8 cellular contexts compared by ENCODE assay signal in the genomic region with DNA sequence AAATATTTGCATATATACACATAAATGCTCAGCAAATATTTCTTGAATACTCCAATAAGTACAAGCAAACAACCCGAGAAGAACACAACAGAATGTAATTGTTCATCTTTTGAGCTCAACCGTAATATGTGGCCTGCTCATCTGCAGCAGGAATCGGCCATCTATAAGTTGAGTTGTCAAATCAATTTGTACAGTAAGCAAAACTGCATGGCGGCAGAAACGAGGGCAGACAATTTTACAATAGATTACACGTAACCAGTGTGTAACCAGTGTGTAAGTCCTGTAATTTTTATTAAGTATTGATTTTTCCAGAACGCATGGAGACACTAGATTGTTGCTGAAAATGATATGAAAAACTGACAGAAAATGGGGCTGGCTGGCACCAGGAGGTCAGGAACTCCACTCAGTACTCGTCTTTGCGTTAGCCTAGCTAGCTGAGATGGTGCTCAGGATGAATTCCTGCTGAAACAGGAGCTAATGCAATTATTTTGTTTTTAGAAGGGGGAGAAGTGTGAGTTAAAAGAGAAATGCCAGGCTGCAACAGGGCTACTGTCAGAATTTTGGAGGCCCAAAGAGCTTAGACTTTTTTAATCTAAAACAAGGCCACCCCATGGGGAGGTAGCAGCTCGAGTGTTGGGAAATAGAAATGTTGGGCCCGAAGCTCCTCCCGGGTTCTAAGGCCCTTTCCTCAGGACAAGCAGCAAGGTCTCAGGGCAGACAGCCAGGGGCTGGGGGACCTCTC. TPM values are rescaled to one million over a fixed set of nuclear protein-coding genes. Genes with fewer than 3 reads are reported as not detected.
A peak's percentile ranks its signal among the peaks of the same experiment; 100 is the strongest.
DNase-seq lines count a peak whose midpoint lies in the region; ATAC-seq, FAIRE-seq and TF ChIP-seq lines count a peak whose summit lies in the region.

No MANE protein-coding gene starts in this region.

- no peak for FAIRE-seq in bronchial epithelial cell (lab: Jason Lieb, UNC)

- ATAC-seq in GM18498 (IDR thresholded peaks at IDR 0.05; ENCODE audit: unreplicated experiment) (peak; percentile 7), HG03439 (IDR thresholded peaks at IDR 0.05; ENCODE audit: unreplicated experiment) (no peak), HG03432 (IDR thresholded peaks at IDR 0.05; ENCODE audit: unreplicated experiment) (no peak), GM19463 (IDR thresholded peaks at IDR 0.05; ENCODE audit: unreplicated experiment) (no peak)
- ATAC-seq in activated CD4-positive, alpha-beta T cell treated with anti-CD3 and anti-CD28 coated beads for 36 hours: no peak

- peaks cover 25% of the 10 kb centered on the region for H3K4me1 Mint-ChIP-seq in activated CD4-positive, alpha-beta T cell treated with anti-CD3 and anti-CD28 coated beads for 36 hours

- H3K36me3 Mint-ChIP-seq in activated CD4-positive, alpha-beta T cell treated with anti-CD3 and anti-CD28 coated beads for 36 hours (ENCODE audit: low read depth): peaks cover 18% of the 10 kb centered on the region

- H3K4me3 ChIP-seq in bronchial epithelial cell (ENCODE audit: low read depth, low read length): peak overlapping the region; percentile 74
- peak overlapping the region; percentile 63 for H3K4me3 ChIP-seq in mesodermal cell (ENCODE audit: extremely low read depth, insufficient read depth, low read length, poor library complexity, severe bottlenecking)

- peak overlapping the region; percentile 97 for H3K27ac ChIP-seq in mesodermal cell (ENCODE audit: low read depth, low read length, severe bottlenecking)

- no peaks in the 10 kb centered on the region for H3K9me3 ChIP-seq in mesodermal cell (ENCODE audit: control insufficient read depth, low read length)

- H3K27me3 ChIP-seq in bronchial epithelial cell (ENCODE audit: control insufficient read depth, insufficient read depth, low read length): no peaks in the 10 kb centered on the region

- whole genome bisulfite sequencing in mesodermal cell (ENCODE audit: insufficient coverage in 2 of 2), 2 experiments: 29 to 43% methylated on average over 10 to 12 of the region's 12 CpGs

- H3K9me3 Mint-ChIP-seq in activated CD4-positive, alpha-beta T cell treated with anti-CD3 and anti-CD28 coated beads for 36 hours (ENCODE audit: low read depth): peaks cover 4% of the 10 kb centered on the region

- no peak overlapping the region for H3K4me3 Mint-ChIP-seq in activated CD4-positive, alpha-beta T cell treated with anti-CD3 and anti-CD28 coated beads for 36 hours

- DNase-seq in HPDE6-E6E7 (ENCODE audit: extremely low spot score) (peak; percentile 13), bronchial epithelial cell (ENCODE audit: low read depth) (peak; percentile 20)
- DNase-seq in activated CD4-positive, alpha-beta T cell treated with anti-CD3 and anti-CD28 coated beads for 36 hours: no peak

- H3K27me3 Mint-ChIP-seq in activated CD4-positive, alpha-beta T cell treated with anti-CD3 and anti-CD28 coated beads for 36 hours: no peaks in the 10 kb centered on the region

- POLR2A ChIA-PET in activated CD4-positive, alpha-beta T cell treated with anti-CD3 and anti-CD28 coated beads for 36 hours (lab: Charles Lee): interaction anchor here (1.4 kb wide), 1 partner anchor 11 kb away, joined by 7 read pairs; no protein-coding TSS in a partner anchor

- H3K36me3 ChIP-seq in bronchial epithelial cell (ENCODE audit: control insufficient read depth, insufficient read depth, low read length): no peaks in the 10 kb centered on the region
- peaks cover 23% of the 10 kb centered on the region for H3K36me3 ChIP-seq in mesodermal cell (ENCODE audit: control insufficient read depth, insufficient read depth, low read length)

- no peak for TF ChIP-seq CTCF in bronchial epithelial cell (IDR thresholded peaks at IDR 0.05; ENCODE audit: insufficient read depth, low read length, severe bottlenecking)

- H3K27ac Mint-ChIP-seq in activated CD4-positive, alpha-beta T cell treated with anti-CD3 and anti-CD28 coated beads for 36 hours: no peak overlapping the region

- peaks cover 13% of the 10 kb centered on the region for H3K4me1 ChIP-seq in mesodermal cell (ENCODE audit: control insufficient read depth, insufficient read depth, low read length, poor library complexity, severe bottlenecking)

- CTCF ChIA-PET in activated CD4-positive, alpha-beta T cell treated with anti-CD3 and anti-CD28 coated beads for 36 hours (lab: Charles Lee): interaction anchor here (0.6 to 2.4 kb wide), 7 partner anchors 12 to 385 kb away, joined by 3 to 8 read pairs (median 5); no protein-coding TSS in a partner anchor

- intact Hi-C loops in activated CD4-positive, alpha-beta T cell treated with anti-CD3 and anti-CD28 coated beads for 36 hours (cut with DNase I, micrococcal nuclease): loop anchor here (1.0 to 5.0 kb wide), 7 partner anchors 80 to 997 kb away; partner anchors contain the start of genes MCIDAS (in 2 of the 2), ARL15 (in 1 of the 2), IL6ST (in 1 of the 2) and SLC38A9 (in 1 of the 2)

RNA-seq across cellular contexts. Expression of gene DHX29, which starts 0.7 kb away (rescaled TPM):
- 16.3 and 18.8 TPM in 2 replicates for total RNA-seq in bronchial epithelial cell
- 18.0 TPM for polyA plus RNA-seq in mesodermal cell (2013, experiment 1 of 2)
- polyA plus RNA-seq in mesodermal cell (2013, experiment 2 of 2): 20.6 TPM
- 10 to 100 TPM; 12.1 to 12.9 TPM for total RNA-seq in activated CD4-positive, alpha-beta T cell treated with anti-CD3 and anti-CD28 coated beads for 36 hours

RNA-seq across cellular contexts. Expression of gene MTREX, which starts 1.0 kb away (rescaled TPM):
- 82.1 and 94.5 TPM in 2 replicates for total RNA-seq in bronchial epithelial cell
- 51.5 TPM for polyA plus RNA-seq in mesodermal cell (2013, experiment 1 of 2)
- 59.9 TPM for polyA plus RNA-seq in mesodermal cell (2013, experiment 2 of 2)
- total RNA-seq in activated CD4-positive, alpha-beta T cell treated with anti-CD3 and anti-CD28 coated beads for 36 hours: 100 to 1,000 TPM in 1 of 2 experiments, 10 to 100 TPM in 1; 98.2 to 106 TPM
